12 cellular contexts compared by ENCODE assay signal in genomic region chr2:85435986-85436835, GRCh38. TPM values are rescaled to one million over a fixed set of nuclear protein-coding genes. Genes with fewer than 3 reads are reported as not detected.
DNase-seq lines count a peak whose midpoint lies in the region; ATAC-seq and TF ChIP-seq lines count a peak whose summit lies in the region.
"Had no signal": no experiment of that assay in that cellular context is flagged by ENCODE, and none has a peak within 500 bp of the region (broad histone marks: within the 10 kb centered on the region; RNA-seq: fewer than 3 reads in every experiment).

No MANE protein-coding gene starts in this region.

- H3K27me3 ChIP-seq in heart right ventricle (no peaks in the 10 kb centered on the region), ascending aorta (no peaks in the 10 kb centered on the region), vagina (no peaks in the 10 kb centered on the region)

- WGBS in heart right ventricle, 2 donors: 93 to 97% methylated on average over 16 of the region's 16 CpGs

- peak overlapping the region; percentile 77 to 99 (median 94) for H3K27ac Mint-ChIP-seq in naive B cell

- H3K4me3 ChIP-seq in heart right ventricle (no peak overlapping the region), ascending aorta (no peak overlapping the region), vagina (no peak overlapping the region)

- ATAC-seq in heart right ventricle: no peak
- ATAC-seq in naive B cell (ENCODE audit: low read depth in 2 of 2): no peak

- H3K36me3 Mint-ChIP-seq in naive B cell: no peaks in the 10 kb centered on the region

- H3K4me1 ChIP-seq in heart right ventricle (peaks cover 19 to 63% (median 46%) of the 10 kb centered on the region in 9 donors), ascending aorta (peaks cover 0 to 23% of the 10 kb centered on the region in 2 donors), vagina (peaks cover 59% of the 10 kb centered on the region)

- DNase-seq in heart right ventricle (no peak), cardiac septum (ENCODE audit: low spot score) (no peak), ascending aorta (ENCODE audit: low spot score in 2 of 2) (no peak), naive B cell (no peak), vagina (ENCODE audit: extremely low spot score in 2 of 2) (no peak), NCI-H345 treated with DMSO at 0.1 percent for 48 hours (lab: John Stamatoyannopoulos, UW; ENCODE audit: unreplicated experiment) (no peak), AG20443 (ENCODE audit: low spot score) (no peak)
- DNase-seq in activated T-cell treated with anti-CD3 and anti-CD28 coated beads, Interleukin-2, amount 50 U/mL, for 48 hours: no peak
- DNase-seq: GDM1; hippocampal formation; NCI-H446; stimulated activated CD4-positive, alpha-beta T cell treated with anti-CD3 and anti-CD28 coated beads, Interleukin-2, amount 100 ng/mL, for 48 hours had no signal

- H3K4me3 Mint-ChIP-seq in naive B cell: peak overlapping the region in 7 of 8 donors; percentile 29 to 94 (median 80)

- no peak for TF ChIP-seq POLR2A in vagina (IDR thresholded peaks at IDR 0.05)

- H3K4me1 Mint-ChIP-seq in naive B cell: peaks cover 29 to 41% (median 37%) of the 10 kb centered on the region in 3 donors

- intact Hi-C loops in heart right ventricle (cut with DNase I) (loop anchor here in 6 of 10 donors (2.0 to 5.0 kb wide), 3 partner anchors 66 to 103 kb away; partner anchors contain the start of gene MAT2A (in 6 of the 6)), cardiac septum (cut with DNase I) (loop anchor here (2.0 kb wide), 1 partner anchor 61 kb away; no protein-coding TSS in a partner anchor), ascending aorta (cut with DNase I) (no loop called here), vagina (cut with DNase I) (no loop called here)

- H3K9me3 ChIP-seq in heart right ventricle (no peaks in the 10 kb centered on the region), ascending aorta (no peaks in the 10 kb centered on the region), vagina (no peaks in the 10 kb centered on the region)

- H3K36me3 ChIP-seq in heart right ventricle (no peaks in the 10 kb centered on the region), ascending aorta (no peaks in the 10 kb centered on the region), vagina (no peaks in the 10 kb centered on the region)

- no peaks in the 10 kb centered on the region for H3K27me3 Mint-ChIP-seq in naive B cell

- no peaks in the 10 kb centered on the region for H3K9me3 Mint-ChIP-seq in naive B cell

- TF ChIP-seq CTCF in heart right ventricle (IDR thresholded peaks at IDR 0.05) (no peak), ascending aorta (IDR thresholded peaks at IDR 0.05) (no peak), vagina (IDR thresholded peaks at IDR 0.05) (no peak)

- H3K27ac ChIP-seq in heart right ventricle (peak overlapping the region in 9 of 10 donors; percentile 93 to 98 (median 94)), ascending aorta (peak overlapping the region; percentile 89 to 90), vagina (peak overlapping the region; percentile 90)

RNA-seq across cellular contexts. Expression of gene SH2D6, which starts 17.7 kb away (rescaled TPM):
- total RNA-seq in heart right ventricle: under 1 TPM in 1 of 10 donors, not detected in 9; 0.72 TPM
- under 1 TPM; 0.06 to 0.51 TPM for polyA plus RNA-seq in heart right ventricle
- not detected for total RNA-seq in cardiac septum
- total RNA-seq in ascending aorta: not detected
- not detected for polyA plus RNA-seq in naive B cell (ENCODE audit: low read depth in 6 of 6)
- total RNA-seq in vagina: not detected

RNA-seq across cellular contexts. Expression of gene CAPG, which starts 26.0 kb away (rescaled TPM):
- 10 to 100 TPM in 1 of 10 donors, 1 to 10 TPM in 8, under 1 TPM in 1; 0.83 to 30.4 (median 5.9) TPM for total RNA-seq in heart right ventricle
- 10 to 100 TPM in 1 of 2 donors, 1 to 10 TPM in 1; 8.8 to 17.1 TPM for polyA plus RNA-seq in heart right ventricle
- 7.4 TPM for total RNA-seq in cardiac septum
- total RNA-seq in ascending aorta: 179 TPM
- 100 to 1,000 TPM; 114 to 414 (median 282) TPM for polyA plus RNA-seq in naive B cell (ENCODE audit: low read depth in 6 of 6)
- 165 TPM for total RNA-seq in vagina

Comparison
In these comparisons a context has a peak if more than half of its experiments do, and no peak if none do; other contexts are left out.
1. intact Hi-C loops: an anchor here in heart right ventricle (2.0 to 5.0 kb wide) and cardiac septum (2.0 kb wide); none called in ascending aorta and vagina.